ENCODE assay signal across 9 cellular contexts in genomic region chr3:178320481-178321352, GRCh38.
DNase-seq lines count a peak whose midpoint lies in the region; TF ChIP-seq lines count a peak whose summit lies in the region.
"Had no signal": no experiment of that assay in that cellular context is flagged by ENCODE, and none has a peak within 500 bp of the region (broad histone marks: within the 10 kb centered on the region; RNA-seq: fewer than 3 reads in every experiment).

No MANE protein-coding gene starts in this region.

- DNase-seq in AG20443 (ENCODE audit: low spot score) (peak; percentile 52), NCI-H1694 treated with DMSO at 0.1 percent for 48 hours (lab: John Stamatoyannopoulos, UW) (peak; percentile 75), dedifferentiated amniotic fluid mesenchymal stem cell (ENCODE audit: extremely low spot score) (peak; percentile 68), myocyte (ENCODE audit: low read depth) (peak; percentile 90), hippocampal formation (lab: John Stamatoyannopoulos, UW) (no peak), GF-D8 (lab: John Stamatoyannopoulos, UW) (no peak), GM10266 (ENCODE audit: extremely low spot score) (no peak), AML-193 (lab: John Stamatoyannopoulos, UW) (no peak)
- DNase-seq: activated B cell treated with CpG ODN at 0.5 μM for 24 hours had no signal

- TF ChIP-seq CTCF in GM10266 (IDR thresholded peaks at IDR 0.05; ENCODE audit: control insufficient read depth, insufficient read depth, low read depth, missing control alignments) = no peak

Comparison
In these comparisons a context has a peak if more than half of its experiments do, and no peak if none do; other contexts are left out.
1. DNase-seq: peak in AG20443 (single experiment), NCI-H1694 treated with DMSO at 0.1 percent for 48 hours (single experiment), dedifferentiated amniotic fluid mesenchymal stem cell (single experiment) and myocyte (single experiment); none in hippocampal formation (0 of 2), GF-D8 (single experiment), GM10266 (single experiment) and AML-193 (0 of 2).